ENCODE assay signal across 1 cellular context in genomic region chr9:37300620-37301368, GRCh38.
TF ChIP-seq lines count a peak whose summit lies in the region.

No MANE protein-coding gene starts in this region.

TF ChIP-seq in K562, 482 proteins besides CTCF, POLR2A, EP300 and RAD21 (continued from another document and continues in another):
- TF ChIP-seq ZNF165 (CRISPR knock-in tag; IDR thresholded peaks at IDR 0.05; ENCODE audit: borderline replicate concordance) (no peak), ZNF239 (CRISPR knock-in tag; IDR thresholded peaks at IDR 0.05) (no peak), TCF3 (CRISPR knock-in tag; IDR thresholded peaks at IDR 0.05) (peak; percentile 44), DPF2 (IDR thresholded peaks at IDR 0.05) (peak; percentile 70), STAT5A (IDR thresholded peaks at IDR 0.05; ENCODE audit: borderline replicate concordance, low read length) (no peak), U2AF2 (optimal IDR thresholded peaks at IDR 0.05; ENCODE audit: low read depth, low read length) (no peak), MTA3 (IDR thresholded peaks at IDR 0.05; ENCODE audit: borderline replicate concordance) (no peak), CREBBP (IDR thresholded peaks at IDR 0.05; ENCODE audit: low read depth, low read length) (no peak), CREB1 (IDR thresholded peaks at IDR 0.05) (no peak), CREB1 (CRISPR knock-in tag; IDR thresholded peaks at IDR 0.05) (no peak), ZNF431 (CRISPR knock-in tag; IDR thresholded peaks at IDR 0.05) (no peak), ZFP30 (CRISPR knock-in tag; IDR thresholded peaks at IDR 0.05; ENCODE audit: borderline replicate concordance) (no peak), KLF6 (CRISPR knock-in tag; IDR thresholded peaks at IDR 0.05; ENCODE audit: borderline replicate concordance) (no peak), RBM22 (IDR thresholded peaks at IDR 0.05; ENCODE audit: low read depth, low read length, poor library complexity, severe bottlenecking) (no peak), ZFX (CRISPR knock-in tag; IDR thresholded peaks at IDR 0.05) (peak; percentile 17; the same call in 1 of the 2 replicates), EHMT2 (IDR thresholded peaks at IDR 0.05) (peak; percentile 88), NUFIP1 (IDR thresholded peaks at IDR 0.05; ENCODE audit: partially characterized antibody) (no peak), EGR1 (conservative IDR thresholded peaks at IDR 0.05) (no peak), KAT8 (IDR thresholded peaks at IDR 0.05; ENCODE audit: low read depth) (peak; percentile 67; the same call in 1 of the 2 replicates), CHAMP1 (IDR thresholded peaks at IDR 0.05) (peak; percentile 34; the same call in 1 of the 2 replicates), HMGN3 (IDR thresholded peaks at IDR 0.05; ENCODE audit: borderline replicate concordance, extremely low read depth, insufficient read length, low read depth, low read length) (no peak), TSHZ1 (CRISPR knock-in tag; IDR thresholded peaks at IDR 0.05) (no peak), YBX1 (IDR thresholded peaks at IDR 0.05) (no peak), PATZ1 (CRISPR knock-in tag; IDR thresholded peaks at IDR 0.05; ENCODE audit: borderline replicate concordance) (no peak), DIDO1 (tag; IDR thresholded peaks at IDR 0.05; ENCODE audit: low read depth) (no peak), SMARCA4 (IDR thresholded peaks at IDR 0.05) (no peak; the same call in 1 of the 2 replicates), PTTG1 (tag; IDR thresholded peaks at IDR 0.05; ENCODE audit: low read depth) (no peak), HMG20A (CRISPR knock-in tag; conservative IDR thresholded peaks at IDR 0.05) (no peak), CBFA2T3 (IDR thresholded peaks at IDR 0.05) (peak; percentile 42), GABPB2 (CRISPR knock-in tag; conservative IDR thresholded peaks at IDR 0.05) (no peak), KDM1A (IDR thresholded peaks at IDR 0.05) (peak in 1 of 2 experiments; percentile 26; a peak in 1 of 4 replicates)
- TF ChIP-seq, protein P1, sequence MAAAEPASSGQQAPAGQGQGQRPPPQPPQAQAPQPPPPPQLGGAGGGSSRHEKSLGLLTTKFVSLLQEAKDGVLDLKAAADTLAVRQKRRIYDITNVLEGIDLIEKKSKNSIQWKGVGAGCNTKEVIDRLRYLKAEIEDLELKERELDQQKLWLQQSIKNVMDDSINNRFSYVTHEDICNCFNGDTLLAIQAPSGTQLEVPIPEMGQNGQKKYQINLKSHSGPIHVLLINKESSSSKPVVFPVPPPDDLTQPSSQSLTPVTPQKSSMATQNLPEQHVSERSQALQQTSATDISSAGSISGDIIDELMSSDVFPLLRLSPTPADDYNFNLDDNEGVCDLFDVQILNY (CRISPR knock-in tag; IDR thresholded peaks at IDR 0.05) = no peak
- TF ChIP-seq, protein P2, sequence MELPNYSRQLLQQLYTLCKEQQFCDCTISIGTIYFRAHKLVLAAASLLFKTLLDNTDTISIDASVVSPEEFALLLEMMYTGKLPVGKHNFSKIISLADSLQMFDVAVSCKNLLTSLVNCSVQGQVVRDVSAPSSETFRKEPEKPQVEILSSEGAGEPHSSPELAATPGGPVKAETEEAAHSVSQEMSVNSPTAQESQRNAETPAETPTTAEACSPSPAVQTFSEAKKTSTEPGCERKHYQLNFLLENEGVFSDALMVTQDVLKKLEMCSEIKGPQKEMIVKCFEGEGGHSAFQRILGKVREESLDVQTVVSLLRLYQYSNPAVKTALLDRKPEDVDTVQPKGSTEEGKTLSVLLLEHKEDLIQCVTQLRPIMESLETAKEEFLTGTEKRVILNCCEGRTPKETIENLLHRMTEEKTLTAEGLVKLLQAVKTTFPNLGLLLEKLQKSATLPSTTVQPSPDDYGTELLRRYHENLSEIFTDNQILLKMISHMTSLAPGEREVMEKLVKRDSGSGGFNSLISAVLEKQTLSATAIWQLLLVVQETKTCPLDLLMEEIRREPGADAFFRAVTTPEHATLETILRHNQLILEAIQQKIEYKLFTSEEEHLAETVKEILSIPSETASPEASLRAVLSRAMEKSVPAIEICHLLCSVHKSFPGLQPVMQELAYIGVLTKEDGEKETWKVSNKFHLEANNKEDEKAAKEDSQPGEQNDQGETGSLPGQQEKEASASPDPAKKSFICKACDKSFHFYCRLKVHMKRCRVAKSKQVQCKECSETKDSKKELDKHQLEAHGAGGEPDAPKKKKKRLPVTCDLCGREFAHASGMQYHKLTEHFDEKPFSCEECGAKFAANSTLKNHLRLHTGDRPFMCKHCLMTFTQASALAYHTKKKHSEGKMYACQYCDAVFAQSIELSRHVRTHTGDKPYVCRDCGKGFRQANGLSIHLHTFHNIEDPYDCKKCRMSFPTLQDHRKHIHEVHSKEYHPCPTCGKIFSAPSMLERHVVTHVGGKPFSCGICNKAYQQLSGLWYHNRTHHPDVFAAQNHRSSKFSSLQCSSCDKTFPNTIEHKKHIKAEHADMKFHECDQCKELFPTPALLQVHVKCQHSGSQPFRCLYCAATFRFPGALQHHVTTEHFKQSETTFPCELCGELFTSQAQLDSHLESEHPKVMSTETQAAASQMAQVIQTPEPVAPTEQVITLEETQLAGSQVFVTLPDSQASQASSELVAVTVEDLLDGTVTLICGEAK (IDR thresholded peaks at IDR 0.05) = no peak
- TF ChIP-seq, protein P2 (CRISPR knock-in tag; IDR thresholded peaks at IDR 0.05) = no peak
- TF ChIP-seq, protein P3, sequence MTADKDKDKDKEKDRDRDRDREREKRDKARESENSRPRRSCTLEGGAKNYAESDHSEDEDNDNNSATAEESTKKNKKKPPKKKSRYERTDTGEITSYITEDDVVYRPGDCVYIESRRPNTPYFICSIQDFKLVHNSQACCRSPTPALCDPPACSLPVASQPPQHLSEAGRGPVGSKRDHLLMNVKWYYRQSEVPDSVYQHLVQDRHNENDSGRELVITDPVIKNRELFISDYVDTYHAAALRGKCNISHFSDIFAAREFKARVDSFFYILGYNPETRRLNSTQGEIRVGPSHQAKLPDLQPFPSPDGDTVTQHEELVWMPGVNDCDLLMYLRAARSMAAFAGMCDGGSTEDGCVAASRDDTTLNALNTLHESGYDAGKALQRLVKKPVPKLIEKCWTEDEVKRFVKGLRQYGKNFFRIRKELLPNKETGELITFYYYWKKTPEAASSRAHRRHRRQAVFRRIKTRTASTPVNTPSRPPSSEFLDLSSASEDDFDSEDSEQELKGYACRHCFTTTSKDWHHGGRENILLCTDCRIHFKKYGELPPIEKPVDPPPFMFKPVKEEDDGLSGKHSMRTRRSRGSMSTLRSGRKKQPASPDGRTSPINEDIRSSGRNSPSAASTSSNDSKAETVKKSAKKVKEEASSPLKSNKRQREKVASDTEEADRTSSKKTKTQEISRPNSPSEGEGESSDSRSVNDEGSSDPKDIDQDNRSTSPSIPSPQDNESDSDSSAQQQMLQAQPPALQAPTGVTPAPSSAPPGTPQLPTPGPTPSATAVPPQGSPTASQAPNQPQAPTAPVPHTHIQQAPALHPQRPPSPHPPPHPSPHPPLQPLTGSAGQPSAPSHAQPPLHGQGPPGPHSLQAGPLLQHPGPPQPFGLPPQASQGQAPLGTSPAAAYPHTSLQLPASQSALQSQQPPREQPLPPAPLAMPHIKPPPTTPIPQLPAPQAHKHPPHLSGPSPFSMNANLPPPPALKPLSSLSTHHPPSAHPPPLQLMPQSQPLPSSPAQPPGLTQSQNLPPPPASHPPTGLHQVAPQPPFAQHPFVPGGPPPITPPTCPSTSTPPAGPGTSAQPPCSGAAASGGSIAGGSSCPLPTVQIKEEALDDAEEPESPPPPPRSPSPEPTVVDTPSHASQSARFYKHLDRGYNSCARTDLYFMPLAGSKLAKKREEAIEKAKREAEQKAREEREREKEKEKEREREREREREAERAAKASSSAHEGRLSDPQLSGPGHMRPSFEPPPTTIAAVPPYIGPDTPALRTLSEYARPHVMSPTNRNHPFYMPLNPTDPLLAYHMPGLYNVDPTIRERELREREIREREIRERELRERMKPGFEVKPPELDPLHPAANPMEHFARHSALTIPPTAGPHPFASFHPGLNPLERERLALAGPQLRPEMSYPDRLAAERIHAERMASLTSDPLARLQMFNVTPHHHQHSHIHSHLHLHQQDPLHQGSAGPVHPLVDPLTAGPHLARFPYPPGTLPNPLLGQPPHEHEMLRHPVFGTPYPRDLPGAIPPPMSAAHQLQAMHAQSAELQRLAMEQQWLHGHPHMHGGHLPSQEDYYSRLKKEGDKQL (CRISPR knock-in tag; IDR thresholded peaks at IDR 0.05; ENCODE audit: borderline replicate concordance) = no peak
- TF ChIP-seq, protein P4, sequence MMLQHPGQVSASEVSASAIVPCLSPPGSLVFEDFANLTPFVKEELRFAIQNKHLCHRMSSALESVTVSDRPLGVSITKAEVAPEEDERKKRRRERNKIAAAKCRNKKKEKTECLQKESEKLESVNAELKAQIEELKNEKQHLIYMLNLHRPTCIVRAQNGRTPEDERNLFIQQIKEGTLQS (IDR thresholded peaks at IDR 0.05) = peak; percentile 64
- TF ChIP-seq, protein P4 (CRISPR knock-in tag; conservative IDR thresholded peaks at IDR 0.05) = no peak
